Comparison of ENCODE assay signal across 23 cellular contexts in genomic region chr7:21962677-21963076, GRCh38. TPM values are rescaled to one million over a fixed set of nuclear protein-coding genes. Genes with fewer than 3 reads are reported as not detected.
DNase-seq lines count a peak whose midpoint lies in the region; ATAC-seq and TF ChIP-seq lines count a peak whose summit lies in the region.
"Had no signal": no experiment of that assay in that cellular context is flagged by ENCODE, and none has a peak within 500 bp of the region (broad histone marks: within the 10 kb centered on the region; RNA-seq: fewer than 3 reads in every experiment).

No MANE protein-coding gene starts in this region.

- H3K4me1 Mint-ChIP-seq in effector memory CD8-positive, alpha-beta T cell (ENCODE audit: low read depth in 2 of 2): peaks cover 2% of the 10 kb centered on the region in 2 donors

- POLR2A ChIA-PET in PC-3 (lab: Charles Lee; ENCODE audit: unreplicated experiment): interaction anchor here (0.6 kb wide), 2 partner anchors 17 to 598 kb away, joined by 4 to 6 read pairs; no protein-coding TSS in a partner anchor

- H3K27me3 Mint-ChIP-seq in effector memory CD8-positive, alpha-beta T cell: peaks cover 18 to 41% of the 10 kb centered on the region in 2 donors
- H3K27me3 Mint-ChIP-seq: CD4-positive, alpha-beta T cell had no signal

- intact Hi-C loops in PC-3 (cut with micrococcal nuclease): no loop called here

- no peaks in the 10 kb centered on the region for H3K9me3 Mint-ChIP-seq in effector memory CD8-positive, alpha-beta T cell
- H3K9me3 Mint-ChIP-seq: CD4-positive, alpha-beta T cell; T-helper 2 cell treated with Interferon-gamma antibody and Interleukin-4, amounts not matched to agents 5 μg/mL and 100 μg/mL, for 36 hours had no signal

- no peak overlapping the region for H3K27ac ChIP-seq in PC-3 (ENCODE audit: low read length)
- H3K27ac ChIP-seq: BLaER1 treated with 17β-estradiol and CSF1 and Interleukin-3, amounts not matched to agents 10 nM and 100 nM had no signal

- H4K20me1 ChIP-seq in PC-3 (ENCODE audit: low read length): no peaks in the 10 kb centered on the region
- H4K20me1 ChIP-seq: BLaER1 treated with 17β-estradiol and CSF1 and Interleukin-3, amounts not matched to agents 10 nM and 100 nM had no signal

- no peaks in the 10 kb centered on the region for H3K36me3 Mint-ChIP-seq in effector memory CD8-positive, alpha-beta T cell (ENCODE audit: insufficient read depth)

- H3K9me2 ChIP-seq in PC-3 (replicated peaks; ENCODE audit: low read length): no peaks in the 10 kb centered on the region

- peak; percentile 31 for ATAC-seq in PC-3
- ATAC-seq in effector memory CD8-positive, alpha-beta T cell (replicated peaks): no peak
- ATAC-seq: HepG2 had no signal

- no peaks in the 10 kb centered on the region for H3K9me3 ChIP-seq in PC-3 (ENCODE audit: low read length)
- H3K9me3 ChIP-seq: BLaER1 treated with 17β-estradiol and CSF1 and Interleukin-3, amounts not matched to agents 10 nM and 100 nM had no signal

- H3K4me2 ChIP-seq in PC-3 (ENCODE audit: low read length): no peak overlapping the region; the same call in 1 of the 2 replicates
- H3K4me2 ChIP-seq: BLaER1 treated with 17β-estradiol and CSF1 and Interleukin-3, amounts not matched to agents 10 nM and 100 nM had no signal

- no peak overlapping the region for H3K9ac ChIP-seq in PC-3 (ENCODE audit: low read length)
- H3K9ac ChIP-seq: BLaER1 treated with 17β-estradiol and CSF1 and Interleukin-3, amounts not matched to agents 10 nM and 100 nM had no signal

- H2AFZ ChIP-seq in PC-3 (ENCODE audit: low read length): no peak overlapping the region

- no TSS peak for BruUV-seq in PC-3 (replicated peaks; lab: Mats Ljungman, UMichigan)

- H3K27me3 ChIP-seq in PC-3 (ENCODE audit: low read length): no peaks in the 10 kb centered on the region
- H3K27me3 ChIP-seq: BLaER1 treated with 17β-estradiol and CSF1 and Interleukin-3, amounts not matched to agents 10 nM and 100 nM had no signal

- no peak overlapping the region for H3K27ac Mint-ChIP-seq in effector memory CD8-positive, alpha-beta T cell
- H3K27ac Mint-ChIP-seq: CD4-positive, alpha-beta T cell; T-helper 2 cell treated with Interferon-gamma antibody and Interleukin-4, amounts not matched to agents 5 μg/mL and 100 μg/mL, for 36 hours had no signal

- no peak overlapping the region for H3K4me3 Mint-ChIP-seq in effector memory CD8-positive, alpha-beta T cell
- H3K4me3 Mint-ChIP-seq: CD4-positive, alpha-beta T cell; T-helper 2 cell treated with Interferon-gamma antibody and Interleukin-4, amounts not matched to agents 5 μg/mL and 100 μg/mL, for 36 hours had no signal

- no peaks in the 10 kb centered on the region for H3F3A ChIP-seq in PC-3 (ENCODE audit: low read length, unreplicated experiment)

- H3K4me3 ChIP-seq in PC-3 (ENCODE audit: low read length): no peak overlapping the region
- H3K4me3 ChIP-seq: BLaER1 treated with 17β-estradiol and CSF1 and Interleukin-3, amounts not matched to agents 10 nM and 100 nM had no signal

- no peak for TF ChIP-seq CTCF in PC-3 (conservative IDR thresholded peaks at IDR 0.05; ENCODE audit: low read depth, low read length)

- no peaks in the 10 kb centered on the region for H3K36me3 ChIP-seq in PC-3 (ENCODE audit: low read depth, low read length)
- H3K36me3 ChIP-seq: BLaER1 treated with 17β-estradiol and CSF1 and Interleukin-3, amounts not matched to agents 10 nM and 100 nM had no signal

- H3K79me2 ChIP-seq in PC-3 (ENCODE audit: low read length): no peaks in the 10 kb centered on the region

- peaks cover 10% of the 10 kb centered on the region for H3K4me1 ChIP-seq in PC-3 (ENCODE audit: insufficient read depth, low read length)

- peak; percentile 61 for DNase-seq in NCI-H510A treated with DMSO at 0.1 percent for 48 hours (lab: John Stamatoyannopoulos, UW)
- DNase-seq in NCI-H510A (lab: John Stamatoyannopoulos, UW): no peak
- peak; percentile 94 for DNase-seq in DMS53 (lab: John Stamatoyannopoulos, UW)
- peak; percentile 20 for DNase-seq in NCI-H146 treated with DMSO at 0.1 percent for 48 hours (lab: John Stamatoyannopoulos, UW; ENCODE audit: unreplicated experiment)
- DNase-seq in PC-3: no peak
- no peak for DNase-seq in NCI-H1105 treated with DMSO at 0.1 percent for 48 hours (lab: John Stamatoyannopoulos, UW)
- DNase-seq in effector memory CD8-positive, alpha-beta T cell: no peak
- DNase-seq: AML-193; CD4-positive, alpha-beta T cell; DMS 273 treated with DMSO at 0.1 percent for 48 hours; H7; Kasumi-1; NCI-H1092 treated with DMSO at 0.1 percent for 48 hours; NCI-H1436 treated with DMSO at 0.1 percent for 48 hours; NCI-H2029; NCI-H524 treated with DMSO at 0.1 percent for 48 hours; NK-92 treated with Interleukin-12 subunit alpha and Interleukin-12 subunit beta, amount 100 ng/mL, for 24 hours; Right ventricle myocardium superior; RPMI8226; T-helper 1 cell had no signal

- CTCF ChIA-PET in PC-3 (lab: Charles Lee): no interaction called here

RNA-seq across cellular contexts. Expression of gene CDCA7L, which starts 17.0 kb away (rescaled TPM):
- 59.9 and 78.4 TPM in 2 replicates for total RNA-seq in PC-3 (2014; rRNA removed)

Comparison
In these comparisons a context has a peak if more than half of its experiments do, and no peak if none do; other contexts are left out.
1. DNase-seq: peak in NCI-H510A treated with DMSO at 0.1 percent for 48 hours (single experiment), DMS53 (single experiment) and NCI-H146 treated with DMSO at 0.1 percent for 48 hours (single experiment); none in NCI-H510A (single experiment), PC-3 (single experiment), NCI-H1105 treated with DMSO at 0.1 percent for 48 hours (single experiment) and effector memory CD8-positive, alpha-beta T cell (0 of 3).